In the genomic region with DNA sequence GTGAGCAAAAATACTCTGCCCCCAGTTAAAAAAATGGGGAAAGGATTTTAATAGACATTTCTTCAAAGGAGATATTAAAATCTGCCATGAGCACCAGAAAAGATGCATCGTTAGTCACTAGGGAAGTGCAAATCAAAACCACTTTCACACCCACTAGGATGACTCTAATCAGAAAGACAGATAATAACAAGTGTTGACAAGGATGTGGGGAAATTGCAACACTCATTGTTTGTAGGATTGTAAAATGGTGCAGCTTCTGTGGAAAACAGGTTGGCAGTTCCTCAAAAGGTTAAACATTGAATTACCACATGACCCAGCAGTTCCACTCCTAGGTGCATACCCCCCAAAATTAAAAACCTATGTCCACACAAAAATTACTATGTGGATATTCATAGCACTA, we compare ENCODE assay signal across 29 cellular contexts.
"Had no signal": no experiment of that assay in that cellular context is flagged by ENCODE, and none has a peak within 500 bp of the region (broad histone marks: within the 10 kb centered on the region; RNA-seq: fewer than 3 reads in every experiment).

No MANE protein-coding gene starts in this region.

- FAIRE-seq: urothelium cell line had no signal

- H3K27me3 ChIP-seq: testis, thyroid gland, tibial nerve, upper lobe of left lung, upper lobe of right lung, vagina had no signal

- ATAC-seq: stimulated activated effector memory CD8-positive, alpha-beta T cell treated with anti-CD3 and anti-CD28 coated beads, Interleukin-12 subunit alpha, Interleukin-12 subunit beta, amount 100 ng/mL, for 72 hours; stimulated activated memory B cell treated with anti-CD40 and anti-IgM and Interleukin-4, amounts not matched to agents 10 μg/mL and 1 μg/mL and 100 μg/mL, for 72 hours; stimulated activated naive B cell treated with anti-CD40 and anti-IgM and Interleukin-4, amounts not matched to agents 10 μg/mL and 1 μg/mL and 100 μg/mL, for 72 hours; stimulated activated naive CD8-positive, alpha-beta T cell treated with anti-CD3 and anti-CD28 coated beads, Interleukin-15, amount 100 ng/mL, for 72 hours; stimulated activated naive CD8-positive, alpha-beta T cell treated with anti-CD3 and anti-CD28 coated beads, Interleukin-15, Interleukin-2, amounts not matched to agents 100 U/mL and 50 U/mL, for 24 hours; upper lobe of right lung had no signal

- H3K36me3 ChIP-seq: stomach, suprapubic skin, thoracic aorta, thyroid gland, tibial artery, tibial nerve, transverse colon, upper lobe of left lung, upper lobe of right lung, uterus, vagina had no signal

- H3K4me3 ChIP-seq: stomach, suprapubic skin, testis, thoracic aorta, thyroid gland, tibial artery, tibial nerve, transverse colon, upper lobe of left lung, upper lobe of right lung, uterus, vagina had no signal

- H3K4me1 ChIP-seq: stomach, suprapubic skin, testis, thyroid gland, tibial artery, tibial nerve, transverse colon, upper lobe of left lung, upper lobe of right lung, uterus, vagina had no signal

- H3K27me3 Mint-ChIP-seq: stimulated activated memory B cell treated with anti-CD40 and anti-IgM and Interleukin-4, amounts not matched to agents 10 μg/mL and 1 μg/mL and 100 μg/mL, for 72 hours; stimulated activated naive CD8-positive, alpha-beta T cell treated with anti-CD3 and anti-CD28 coated beads, Interleukin-15, amount 100 ng/mL, for 72 hours had no signal

- H3K36me3 Mint-ChIP-seq: stimulated activated effector memory CD8-positive, alpha-beta T cell treated with anti-CD3 and anti-CD28 coated beads, Interleukin-12 subunit alpha, Interleukin-12 subunit beta, amount 100 ng/mL, for 72 hours; stimulated activated memory B cell treated with anti-CD40 and anti-IgM and Interleukin-4, amounts not matched to agents 10 μg/mL and 1 μg/mL and 100 μg/mL, for 72 hours; stimulated activated naive B cell treated with anti-CD40 and anti-IgM and Interleukin-4, amounts not matched to agents 10 μg/mL and 1 μg/mL and 100 μg/mL, for 72 hours; type B pancreatic cell had no signal

- H3K9me3 ChIP-seq: suprapubic skin, testis, thoracic aorta, thyroid gland, tibial artery, transverse colon, upper lobe of left lung, upper lobe of right lung, uterus, vagina had no signal

- H3K27ac Mint-ChIP-seq: stimulated activated effector memory CD8-positive, alpha-beta T cell treated with anti-CD3 and anti-CD28 coated beads, Interleukin-12 subunit alpha, Interleukin-12 subunit beta, amount 100 ng/mL, for 72 hours; stimulated activated memory B cell treated with anti-CD40 and anti-IgM and Interleukin-4, amounts not matched to agents 10 μg/mL and 1 μg/mL and 100 μg/mL, for 72 hours; stimulated activated naive B cell treated with anti-CD40 and anti-IgM and Interleukin-4, amounts not matched to agents 10 μg/mL and 1 μg/mL and 100 μg/mL, for 72 hours; stimulated activated naive CD8-positive, alpha-beta T cell treated with anti-CD3 and anti-CD28 coated beads, Interleukin-15, amount 100 ng/mL, for 72 hours; stimulated activated naive CD8-positive, alpha-beta T cell treated with anti-CD3 and anti-CD28 coated beads, Interleukin-15, Interleukin-2, amounts not matched to agents 100 ng/mL and 50 ng/mL, for 24 hours; type B pancreatic cell had no signal

- H3K4me1 Mint-ChIP-seq: stimulated activated effector memory CD8-positive, alpha-beta T cell treated with anti-CD3 and anti-CD28 coated beads, Interleukin-12 subunit alpha, Interleukin-12 subunit beta, amount 100 ng/mL, for 72 hours; stimulated activated memory B cell treated with anti-CD40 and anti-IgM and Interleukin-4, amounts not matched to agents 10 μg/mL and 1 μg/mL and 100 μg/mL, for 72 hours; stimulated activated naive B cell treated with anti-CD40 and anti-IgM and Interleukin-4, amounts not matched to agents 10 μg/mL and 1 μg/mL and 100 μg/mL, for 72 hours; stimulated activated naive CD8-positive, alpha-beta T cell treated with anti-CD3 and anti-CD28 coated beads, Interleukin-15, amount 100 ng/mL, for 72 hours had no signal

- H3K9me3 Mint-ChIP-seq: stimulated activated memory B cell treated with anti-CD40 and anti-IgM and Interleukin-4, amounts not matched to agents 10 μg/mL and 1 μg/mL and 100 μg/mL, for 72 hours; stimulated activated naive CD8-positive, alpha-beta T cell treated with anti-CD3 and anti-CD28 coated beads, Interleukin-15, amount 100 ng/mL, for 72 hours had no signal

- DNase-seq: stimulated activated CD4-positive, alpha-beta T cell treated with anti-CD3 and anti-CD28 coated beads, Interleukin-2, amount 100 ng/mL, for 48 hours; stimulated activated CD4-positive, alpha-beta T cell treated with anti-CD3 and anti-CD28 coated beads, Interleukin-4, amount 100 ng/mL, for 1 hour; stimulated activated CD4-positive, alpha-beta T cell treated with anti-CD3 and anti-CD28 coated beads, Interleukin-4, amount 100 ng/mL, for 24 hours; stimulated activated CD4-positive, alpha-beta T cell treated with anti-CD3 and anti-CD28 coated beads, Interleukin-4, amount 100 ng/mL, for 4 hours; stimulated activated CD8-positive, alpha-beta memory T cell treated with anti-CD3 and anti-CD28 coated beads, Interleukin-4, amount 100 ng/mL, for 48 hours; stimulated activated naive B cell treated with anti-CD40 and anti-IgM and Interleukin-4, amounts not matched to agents 10 μg/mL and 1 μg/mL and 100 μg/mL, for 72 hours; stimulated activated naive CD4-positive, alpha-beta T cell; stimulated activated naive CD4-positive, alpha-beta T cell treated with Interleukin-2 at 50 U/mL for 16 hours; stimulated activated naive CD8-positive, alpha-beta T cell treated with anti-CD3 and anti-CD28 coated beads, Interleukin-15, amount 100 ng/mL, for 72 hours; stimulated activated naive CD8-positive, alpha-beta T cell treated with anti-CD3 and anti-CD28 coated beads, Interleukin-15, Interleukin-2, amounts not matched to agents 100 U/mL and 50 U/mL, for 24 hours; stomach; substantia nigra; testis; thyroid gland; tibial artery; transverse colon; trophoblast cell; upper lobe of left lung; upper lobe of right lung; uterus had no signal

- H3K4me3 Mint-ChIP-seq: stimulated activated effector memory CD8-positive, alpha-beta T cell treated with anti-CD3 and anti-CD28 coated beads, Interleukin-12 subunit alpha, Interleukin-12 subunit beta, amount 100 ng/mL, for 72 hours; stimulated activated memory B cell treated with anti-CD40 and anti-IgM and Interleukin-4, amounts not matched to agents 10 μg/mL and 1 μg/mL and 100 μg/mL, for 72 hours; stimulated activated naive B cell treated with anti-CD40 and anti-IgM and Interleukin-4, amounts not matched to agents 10 μg/mL and 1 μg/mL and 100 μg/mL, for 72 hours; stimulated activated naive CD8-positive, alpha-beta T cell treated with anti-CD3 and anti-CD28 coated beads, Interleukin-15, amount 100 ng/mL, for 72 hours; stimulated activated naive CD8-positive, alpha-beta T cell treated with anti-CD3 and anti-CD28 coated beads, Interleukin-15, Interleukin-2, amounts not matched to agents 100 ng/mL and 50 ng/mL, for 24 hours; type B pancreatic cell had no signal

- H3K27ac ChIP-seq: stomach, suprapubic skin, testis, thoracic aorta, thyroid gland, tibial artery, tibial nerve, transverse colon, upper lobe of left lung, upper lobe of right lung, uterus, vagina had no signal
